ENCODE assay signal across 21 cellular contexts in the genomic region with DNA sequence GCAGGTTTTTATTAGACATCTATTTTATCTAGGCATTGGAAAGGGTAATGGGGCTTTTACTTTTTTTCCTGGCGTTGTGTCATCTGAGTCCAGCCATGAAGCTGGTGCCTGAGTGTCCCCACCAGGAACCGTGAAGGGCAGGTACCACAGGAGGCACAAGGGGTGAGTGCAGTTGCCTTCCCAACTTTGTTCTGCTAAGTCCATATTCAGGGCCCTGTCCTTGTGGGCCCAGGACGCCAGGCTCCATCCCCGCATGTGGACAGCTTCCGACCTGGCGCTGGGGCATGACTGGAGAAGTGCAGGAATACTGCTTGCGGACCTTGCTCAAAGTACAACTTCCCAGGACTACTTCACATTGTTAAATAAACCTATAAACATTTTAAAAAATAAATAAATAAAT.
A peak's percentile ranks its signal among the peaks of the same experiment; 100 is the strongest.
DNase-seq lines count a peak whose midpoint lies in the region; ATAC-seq and TF ChIP-seq lines count a peak whose summit lies in the region.
"Had no signal": no experiment of that assay in that cellular context is flagged by ENCODE, and none has a peak within 500 bp of the region (broad histone marks: within the 10 kb centered on the region; RNA-seq: fewer than 3 reads in every experiment).

No MANE protein-coding gene starts in this region.

- H3K4me1 ChIP-seq in DND-41 (ENCODE audit: insufficient read depth, low read length), result peaks cover 12% of the 10 kb centered on the region
- H3K4me1 ChIP-seq in mesenchymal stem cell (ENCODE audit: control insufficient read depth, insufficient read depth, low read depth, low read length), result peaks cover 5% of the 10 kb centered on the region
- peaks cover 0 to 6% (median 0%) of the 10 kb centered on the region in 9 donors for H3K4me1 ChIP-seq in heart right ventricle
- H3K4me1 ChIP-seq: BLaER1 had no signal

- H2AFZ ChIP-seq in DND-41 (ENCODE audit: low read depth, low read length) (no peak overlapping the region), mesenchymal stem cell (ENCODE audit: low read depth, low read length) (no peak overlapping the region)
- H2AFZ ChIP-seq: GM23338 had no signal

- H4K91ac ChIP-seq in mesenchymal stem cell (ENCODE audit: low read length), result peak overlapping the region; percentile 50

- DNase-seq in activated CD8-positive, alpha-beta T cell treated with anti-CD3 and anti-CD28 coated beads, Interleukin-2, amount 10 ng/mL, durations not matched to agents 7 days and 5 days, result peak; percentile 17
- DNase-seq in activated CD8-positive, alpha-beta T cell treated with anti-CD3 and anti-CD28 coated beads for 36 hours, result no peak
- DNase-seq in DND-41 (peak; percentile 1), mesenchymal stem cell (no peak), osteocyte (ENCODE audit: extremely low spot score, unreplicated experiment) (peak; percentile 68), heart right ventricle (no peak)
- DNase-seq: Caco-2; CD4-positive, CD25-positive, alpha-beta regulatory T cell; CD8-positive, alpha-beta T cell; DMS153; EL; GDM1; H9 had no signal

- H4K20me1 ChIP-seq in DND-41 (ENCODE audit: insufficient read depth, low read length), result no peaks in the 10 kb centered on the region
- H4K20me1 ChIP-seq: BLaER1 had no signal

- H3K9me3 ChIP-seq in DND-41 (ENCODE audit: insufficient read depth, low read length, severe bottlenecking) (no peaks in the 10 kb centered on the region), mesenchymal stem cell (ENCODE audit: control insufficient read depth, low read length) (no peaks in the 10 kb centered on the region), heart right ventricle (no peaks in the 10 kb centered on the region)
- H3K9me3 ChIP-seq: Caco-2 had no signal

- H3K4ac ChIP-seq in mesenchymal stem cell (ENCODE audit: low read depth in 1 of 2, low read length in 2 of 2), result no peak overlapping the region

- no peak overlapping the region for H2BK12ac ChIP-seq in mesenchymal stem cell (ENCODE audit: low read length in 2 of 2)

- no peak overlapping the region for H3K23ac ChIP-seq in mesenchymal stem cell (ENCODE audit: low read length in 2 of 2)

- intact Hi-C loops in activated CD8-positive, alpha-beta T cell treated with anti-CD3 and anti-CD28 coated beads for 36 hours (cut with micrococcal nuclease), result no loop called here
- intact Hi-C loops in heart right ventricle (cut with DNase I), result no loop called here

- POLR2A ChIA-PET in activated CD8-positive, alpha-beta T cell treated with anti-CD3 and anti-CD28 coated beads, Interleukin-2, amount 10 ng/mL, durations not matched to agents 7 days and 5 days (lab: Charles Lee), result no interaction called here
- POLR2A ChIA-PET in activated CD8-positive, alpha-beta T cell treated with anti-CD3 and anti-CD28 coated beads for 36 hours (lab: Charles Lee), result interaction anchor here (0.7 kb wide), 1 partner anchor 667 kb away, joined by 3 read pairs; no protein-coding TSS in a partner anchor

- H3K18ac ChIP-seq in mesenchymal stem cell (ENCODE audit: low read depth in 1 of 2, low read length in 2 of 2), result no peak overlapping the region

- no peaks in the 10 kb centered on the region for H3K9me3 Mint-ChIP-seq in activated CD8-positive, alpha-beta T cell treated with anti-CD3 and anti-CD28 coated beads, Interleukin-2, amount 10 ng/mL, durations not matched to agents 7 days and 5 days (ENCODE audit: insufficient read depth)
- no peaks in the 10 kb centered on the region for H3K9me3 Mint-ChIP-seq in activated CD8-positive, alpha-beta T cell treated with anti-CD3 and anti-CD28 coated beads for 36 hours
- no peaks in the 10 kb centered on the region for H3K9me3 Mint-ChIP-seq in osteocyte (ENCODE audit: unreplicated experiment)
- H3K9me3 Mint-ChIP-seq: CD4-positive, CD25-positive, alpha-beta regulatory T cell; CD8-positive, alpha-beta T cell had no signal

- no peak overlapping the region for H3K27ac Mint-ChIP-seq in activated CD8-positive, alpha-beta T cell treated with anti-CD3 and anti-CD28 coated beads, Interleukin-2, amount 10 ng/mL, durations not matched to agents 7 days and 5 days
- H3K27ac Mint-ChIP-seq in activated CD8-positive, alpha-beta T cell treated with anti-CD3 and anti-CD28 coated beads for 36 hours, result no peak overlapping the region
- no peak overlapping the region for H3K27ac Mint-ChIP-seq in osteocyte (ENCODE audit: unreplicated experiment)
- H3K27ac Mint-ChIP-seq: B cell; CD4-positive, CD25-positive, alpha-beta regulatory T cell; CD8-positive, alpha-beta T cell; GM23338; H9 had no signal

- WGBS in mesenchymal stem cell, result 97% methylated on average over 6 of the region's 7 CpGs
- 96 to 97% methylated on average over 7 of the region's 7 CpGs for WGBS in heart right ventricle, 2 donors

- no peak overlapping the region for H3K14ac ChIP-seq in mesenchymal stem cell (ENCODE audit: low read length in 2 of 2)

- H3K27me3 Mint-ChIP-seq in activated CD8-positive, alpha-beta T cell treated with anti-CD3 and anti-CD28 coated beads, Interleukin-2, amount 10 ng/mL, durations not matched to agents 7 days and 5 days (ENCODE audit: low read depth), result peaks cover 2% of the 10 kb centered on the region
- H3K27me3 Mint-ChIP-seq in activated CD8-positive, alpha-beta T cell treated with anti-CD3 and anti-CD28 coated beads for 36 hours, result no peaks in the 10 kb centered on the region
- H3K27me3 Mint-ChIP-seq in osteocyte (ENCODE audit: unreplicated experiment), result no peaks in the 10 kb centered on the region
- H3K27me3 Mint-ChIP-seq: B cell had no signal

- H4K8ac ChIP-seq in mesenchymal stem cell (ENCODE audit: low read length), result no peak overlapping the region

- no peak overlapping the region for H3K9ac ChIP-seq in DND-41 (ENCODE audit: low read depth, low read length)
- H3K9ac ChIP-seq in mesenchymal stem cell (ENCODE audit: low read length), result no peak overlapping the region
- H3K9ac ChIP-seq: BLaER1 had no signal

- H3K79me2 ChIP-seq in DND-41 (ENCODE audit: insufficient read depth, low read length), result peaks cover 3% of the 10 kb centered on the region

- H3K36me3 ChIP-seq in DND-41 (ENCODE audit: insufficient read depth, low read length), result no peaks in the 10 kb centered on the region
- no peaks in the 10 kb centered on the region for H3K36me3 ChIP-seq in mesenchymal stem cell (ENCODE audit: control insufficient read depth in 1 of 2, insufficient read depth in 2 of 2, low read depth in 1 of 2, low read length in 2 of 2)
- no peaks in the 10 kb centered on the region for H3K36me3 ChIP-seq in heart right ventricle
- H3K36me3 ChIP-seq: BLaER1 had no signal

- no peak overlapping the region for H2BK120ac ChIP-seq in mesenchymal stem cell (ENCODE audit: low read depth, low read length)

- H3K4me3 Mint-ChIP-seq in activated CD8-positive, alpha-beta T cell treated with anti-CD3 and anti-CD28 coated beads, Interleukin-2, amount 10 ng/mL, durations not matched to agents 7 days and 5 days, result no peak overlapping the region
- no peak overlapping the region for H3K4me3 Mint-ChIP-seq in activated CD8-positive, alpha-beta T cell treated with anti-CD3 and anti-CD28 coated beads for 36 hours
- H3K4me3 Mint-ChIP-seq in osteocyte (ENCODE audit: unreplicated experiment), result no peak overlapping the region
- H3K4me3 Mint-ChIP-seq: B cell; CD8-positive, alpha-beta T cell; GM23338; H9 had no signal

- H3K4me3 ChIP-seq in DND-41 (ENCODE audit: low read depth in 1 of 2, low read length in 2 of 2), result no peak overlapping the region
- H3K4me3 ChIP-seq in mesenchymal stem cell (ENCODE audit: insufficient read depth in 1 of 2, low read depth in 1 of 2, low read length in 2 of 2), result no peak overlapping the region
- H3K4me3 ChIP-seq in heart right ventricle, result no peak overlapping the region
- H3K4me3 ChIP-seq: BLaER1, GM12878, GM23338 had no signal

- H3K27me3 ChIP-seq in DND-41 (ENCODE audit: insufficient read depth, low read length, poor library complexity) (no peaks in the 10 kb centered on the region), mesenchymal stem cell (ENCODE audit: control insufficient read depth in 1 of 2, insufficient read depth in 1 of 2, low read length in 2 of 2) (peaks cover 0 to 5% of the 10 kb centered on the region in 2 experiments), heart right ventricle (no peaks in the 10 kb centered on the region)

- CTCF ChIA-PET in activated CD8-positive, alpha-beta T cell treated with anti-CD3 and anti-CD28 coated beads, Interleukin-2, amount 10 ng/mL, durations not matched to agents 7 days and 5 days (lab: Charles Lee), result no interaction called here
- CTCF ChIA-PET in activated CD8-positive, alpha-beta T cell treated with anti-CD3 and anti-CD28 coated beads for 36 hours (lab: Charles Lee), result no interaction called here

- H2AK5ac ChIP-seq in mesenchymal stem cell (ENCODE audit: low read length, severe bottlenecking), result no peak overlapping the region

- ATAC-seq in activated CD8-positive, alpha-beta T cell treated with anti-CD3 and anti-CD28 coated beads, Interleukin-2, amount 10 ng/mL, durations not matched to agents 7 days and 5 days, result no peak
- ATAC-seq in activated CD8-positive, alpha-beta T cell treated with anti-CD3 and anti-CD28 coated beads for 36 hours, result no peak
- ATAC-seq in DND-41 (ENCODE audit: insufficient read depth, low read depth), result no peak
- ATAC-seq in heart right ventricle, result no peak
- no peak for ATAC-seq in GM18873 (IDR thresholded peaks at IDR 0.05; ENCODE audit: low FRiP score, unreplicated experiment)
- ATAC-seq: CD8-positive, alpha-beta T cell; GM12878; GM23338; HCT116 had no signal

- TF ChIP-seq CTCF in activated CD8-positive, alpha-beta T cell treated with anti-CD3 and anti-CD28 coated beads for 36 hours (IDR thresholded peaks at IDR 0.05), result no peak
- no peak for TF ChIP-seq CTCF in DND-41 (IDR thresholded peaks at IDR 0.05; ENCODE audit: borderline replicate concordance, extremely low read depth, low read length, poor library complexity, severe bottlenecking)
- TF ChIP-seq CTCF in osteocyte (IDR thresholded peaks at IDR 0.05), result no peak
- no peak for TF ChIP-seq CTCF in heart right ventricle (IDR thresholded peaks at IDR 0.05)

- H2BK5ac ChIP-seq in mesenchymal stem cell (ENCODE audit: low read depth, low read length, poor library complexity, severe bottlenecking), result no peak overlapping the region

- H3K4me2 ChIP-seq in DND-41 (ENCODE audit: insufficient read depth, low read length), result no peak overlapping the region
- no peak overlapping the region for H3K4me2 ChIP-seq in mesenchymal stem cell (ENCODE audit: low read length, poor library complexity, severe bottlenecking)
- H3K4me2 ChIP-seq: BLaER1, GM23338 had no signal

- H3K4me1 Mint-ChIP-seq in activated CD8-positive, alpha-beta T cell treated with anti-CD3 and anti-CD28 coated beads, Interleukin-2, amount 10 ng/mL, durations not matched to agents 7 days and 5 days (ENCODE audit: low read depth), result peaks cover 19% of the 10 kb centered on the region
- peaks cover 5% of the 10 kb centered on the region for H3K4me1 Mint-ChIP-seq in activated CD8-positive, alpha-beta T cell treated with anti-CD3 and anti-CD28 coated beads for 36 hours (ENCODE audit: low read depth)
- H3K4me1 Mint-ChIP-seq in osteocyte (ENCODE audit: unreplicated experiment), result peaks cover 9% of the 10 kb centered on the region

- peaks cover 3% of the 10 kb centered on the region for H3K36me3 Mint-ChIP-seq in activated CD8-positive, alpha-beta T cell treated with anti-CD3 and anti-CD28 coated beads, Interleukin-2, amount 10 ng/mL, durations not matched to agents 7 days and 5 days (ENCODE audit: low read depth)
- H3K36me3 Mint-ChIP-seq in activated CD8-positive, alpha-beta T cell treated with anti-CD3 and anti-CD28 coated beads for 36 hours (ENCODE audit: low read depth), result no peaks in the 10 kb centered on the region
- H3K36me3 Mint-ChIP-seq in osteocyte (ENCODE audit: unreplicated experiment), result no peaks in the 10 kb centered on the region
- H3K36me3 Mint-ChIP-seq: CD4-positive, CD25-positive, alpha-beta regulatory T cell; CD8-positive, alpha-beta T cell had no signal

- H3K27ac ChIP-seq in DND-41 (ENCODE audit: low read length) (no peak overlapping the region), mesenchymal stem cell (ENCODE audit: low read length, poor library complexity, severe bottlenecking) (no peak overlapping the region), heart right ventricle (no peak overlapping the region)
- H3K27ac ChIP-seq: 22Rv1, BLaER1, C4-2B had no signal

- no peak overlapping the region for H2BK15ac ChIP-seq in mesenchymal stem cell (ENCODE audit: low read depth, poor library complexity, severe bottlenecking)

- H3K79me1 ChIP-seq in mesenchymal stem cell (replicated peaks; ENCODE audit: low read length, poor library complexity, severe bottlenecking), result no peaks in the 10 kb centered on the region

Comparison
In these comparisons a context has a peak if more than half of its experiments do, and no peak if none do; other contexts are left out.
1. DNase-seq: peak in activated CD8-positive, alpha-beta T cell treated with anti-CD3 and anti-CD28 coated beads, Interleukin-2, amount 10 ng/mL, durations not matched to agents 7 days and 5 days (single experiment), DND-41 (single experiment) and osteocyte (single experiment); none in activated CD8-positive, alpha-beta T cell treated with anti-CD3 and anti-CD28 coated beads for 36 hours (single experiment), mesenchymal stem cell (single experiment) and heart right ventricle (0 of 2).